1 cellular context compared by ENCODE assay signal in the genomic region with DNA sequence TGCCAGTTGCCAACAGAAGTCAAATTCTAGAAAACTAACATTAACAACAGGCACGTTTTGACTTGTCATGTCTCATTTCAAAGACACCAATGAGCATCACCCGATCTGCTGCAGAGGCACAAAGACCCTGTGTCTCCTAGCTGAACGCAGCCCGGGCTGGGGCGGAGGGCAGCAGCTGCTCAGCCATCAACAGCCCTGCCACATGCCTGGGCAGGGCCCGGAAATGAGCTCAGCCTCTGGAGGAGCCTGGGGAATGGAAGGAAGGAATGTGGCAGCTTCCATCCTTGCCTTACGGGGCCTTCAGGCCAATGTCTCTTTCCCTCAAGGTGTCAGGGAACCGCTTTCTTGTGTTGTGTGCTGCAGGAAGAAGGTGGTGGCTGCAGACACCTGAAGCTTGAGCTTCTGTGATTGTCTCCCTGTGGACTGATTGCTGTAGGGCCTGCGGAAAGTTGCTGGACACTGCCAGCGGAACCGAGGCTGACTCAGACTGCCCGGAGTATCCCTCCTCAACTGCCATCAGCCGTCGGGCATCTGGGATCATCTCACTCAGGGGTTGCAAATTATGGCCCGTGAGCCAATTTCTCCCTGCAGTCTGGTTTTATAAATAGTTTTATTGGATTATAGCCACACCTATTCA.
TF ChIP-seq lines count a peak whose summit lies in the region.

No MANE protein-coding gene starts in this region.

TF ChIP-seq in IMR-90, 13 proteins besides CTCF, POLR2A, EP300 and RAD21 (continued from another document):
- TF ChIP-seq, protein P1, sequence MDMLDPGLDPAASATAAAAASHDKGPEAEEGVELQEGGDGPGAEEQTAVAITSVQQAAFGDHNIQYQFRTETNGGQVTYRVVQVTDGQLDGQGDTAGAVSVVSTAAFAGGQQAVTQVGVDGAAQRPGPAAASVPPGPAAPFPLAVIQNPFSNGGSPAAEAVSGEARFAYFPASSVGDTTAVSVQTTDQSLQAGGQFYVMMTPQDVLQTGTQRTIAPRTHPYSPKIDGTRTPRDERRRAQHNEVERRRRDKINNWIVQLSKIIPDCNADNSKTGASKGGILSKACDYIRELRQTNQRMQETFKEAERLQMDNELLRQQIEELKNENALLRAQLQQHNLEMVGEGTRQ (IDR thresholded peaks at IDR 0.05; ENCODE audit: low read depth, low read length) = no peak
- TF ChIP-seq RFX5 (IDR thresholded peaks at IDR 0.05; ENCODE audit: low read depth, low read length) (no peak), NFE2L2 (IDR thresholded peaks at IDR 0.05; ENCODE audit: low read depth, low read length) (no peak), MAZ (IDR thresholded peaks at IDR 0.05; ENCODE audit: borderline replicate concordance, low read depth, low read length) (no peak), CEBPB (IDR thresholded peaks at IDR 0.05; ENCODE audit: low read depth, low read length) (no peak), MXI1 (IDR thresholded peaks at IDR 0.05; ENCODE audit: borderline replicate concordance, low read depth, low read length) (no peak), CHD1 (IDR thresholded peaks at IDR 0.05; ENCODE audit: low read depth, low read length) (no peak), SMC3 (IDR thresholded peaks at IDR 0.05; ENCODE audit: low read depth, low read length) (no peak), MAFK (IDR thresholded peaks at IDR 0.05; ENCODE audit: low read depth, low read length) (no peak)
- TF ChIP-seq, protein P2, sequence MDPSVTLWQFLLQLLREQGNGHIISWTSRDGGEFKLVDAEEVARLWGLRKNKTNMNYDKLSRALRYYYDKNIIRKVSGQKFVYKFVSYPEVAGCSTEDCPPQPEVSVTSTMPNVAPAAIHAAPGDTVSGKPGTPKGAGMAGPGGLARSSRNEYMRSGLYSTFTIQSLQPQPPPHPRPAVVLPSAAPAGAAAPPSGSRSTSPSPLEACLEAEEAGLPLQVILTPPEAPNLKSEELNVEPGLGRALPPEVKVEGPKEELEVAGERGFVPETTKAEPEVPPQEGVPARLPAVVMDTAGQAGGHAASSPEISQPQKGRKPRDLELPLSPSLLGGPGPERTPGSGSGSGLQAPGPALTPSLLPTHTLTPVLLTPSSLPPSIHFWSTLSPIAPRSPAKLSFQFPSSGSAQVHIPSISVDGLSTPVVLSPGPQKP (IDR thresholded peaks at IDR 0.05; ENCODE audit: borderline replicate concordance, low read depth, low read length) = no peak
